Comparison of ENCODE assay signal across 10 cellular contexts in the genomic region with DNA sequence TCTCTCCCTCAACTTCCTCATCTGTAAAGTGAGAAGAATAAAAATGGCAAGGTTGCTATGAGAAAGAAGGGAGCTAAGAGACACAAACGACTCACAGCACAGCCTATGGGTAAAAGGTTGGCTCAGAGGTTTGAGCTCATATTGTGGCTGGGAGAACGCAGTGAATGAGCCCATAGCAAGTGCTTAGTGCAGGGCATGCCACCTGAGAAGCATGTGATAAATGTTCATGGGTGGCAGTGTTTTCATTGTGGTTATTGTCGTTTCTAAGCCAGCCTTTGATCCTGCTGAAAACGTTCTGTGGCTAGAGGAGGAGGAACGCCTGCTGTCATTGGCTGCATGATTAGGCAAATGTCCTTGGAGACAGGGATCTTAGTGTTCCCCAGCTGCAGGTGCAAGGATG.
"Had no signal": no experiment of that assay in that cellular context is flagged by ENCODE, and none has a peak within 500 bp of the region (broad histone marks: within the 10 kb centered on the region; RNA-seq: fewer than 3 reads in every experiment).

No MANE protein-coding gene starts in this region.

- H3K36me3 ChIP-seq: upper lobe of left lung had no signal

- DNase-seq: activated naive CD4-positive, alpha-beta T cell treated with anti-CD3 and anti-CD28 coated beads, Interleukin-2, amount 50 U/mL, for 16 hours; amniotic stem cell; cerebellar nuclear complex; dermis blood vessel endothelial cell; natural killer cell; stimulated activated CD4-positive, alpha-beta T cell treated with anti-CD3 and anti-CD28 coated beads, Interleukin-12 subunit alpha, Interleukin-12 subunit beta, amount 100 ng/mL, for 4 hours; stimulated activated CD4-positive, alpha-beta T cell treated with anti-CD3 and anti-CD28 coated beads, Interleukin-2, amount 100 ng/mL, for 48 hours; stimulated activated naive CD4-positive, alpha-beta T cell treated with Interleukin-2 at 50 U/mL for 16 hours; upper lobe of left lung had no signal

- H3K27me3 Mint-ChIP-seq: brain had no signal

- H3K4me3 ChIP-seq: upper lobe of left lung had no signal

- H3K27ac ChIP-seq: upper lobe of left lung had no signal

- H3K27ac Mint-ChIP-seq: brain, natural killer cell had no signal

- H3K9me3 Mint-ChIP-seq: natural killer cell had no signal

- H3K27me3 ChIP-seq: upper lobe of left lung had no signal

- H3K4me3 Mint-ChIP-seq: brain, natural killer cell had no signal

- H3K4me1 ChIP-seq: upper lobe of left lung had no signal

- H3K36me3 Mint-ChIP-seq: natural killer cell had no signal

- H3K4me1 Mint-ChIP-seq: natural killer cell had no signal

- H3K9me3 ChIP-seq: upper lobe of left lung had no signal
